Comparison of ENCODE assay signal across 16 cellular contexts in the genomic region with DNA sequence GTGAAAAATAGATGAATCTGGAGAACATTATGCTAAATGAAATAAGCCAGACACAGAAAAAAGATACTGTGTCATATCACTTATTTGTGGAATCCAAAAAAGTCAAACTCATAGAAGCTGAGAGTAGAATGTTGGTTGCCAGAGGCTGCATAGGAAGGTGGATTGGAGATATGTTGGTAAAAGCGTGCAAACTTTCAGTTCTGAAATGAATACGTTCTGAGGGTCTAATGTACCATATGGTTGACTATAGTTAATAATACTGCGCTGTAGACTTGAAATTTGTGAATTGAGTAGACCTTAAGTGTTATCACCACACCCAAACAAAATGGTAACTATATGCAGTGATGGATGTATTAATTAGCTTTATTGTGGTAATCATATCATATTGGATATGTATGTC.
"Had no signal": no experiment of that assay in that cellular context is flagged by ENCODE, and none has a peak within 500 bp of the region (broad histone marks: within the 10 kb centered on the region; RNA-seq: fewer than 3 reads in every experiment).

No MANE protein-coding gene starts in this region.

- H3K27me3 ChIP-seq: gastroesophageal sphincter, ovary, right lobe of liver, suprapubic skin had no signal

- H3K4me1 Mint-ChIP-seq: neural crest cell had no signal

- H3K27ac Mint-ChIP-seq: stimulated activated naive CD8-positive, alpha-beta T cell treated with anti-CD3 and anti-CD28 coated beads, Interleukin-15, Interleukin-2, amounts not matched to agents 100 ng/mL and 50 ng/mL, for 24 hours had no signal

- H3K4me3 ChIP-seq: gastroesophageal sphincter, lower lobe of right lung, ovary, right lobe of liver, suprapubic skin had no signal

- H3K9me3 Mint-ChIP-seq: stimulated activated naive CD8-positive, alpha-beta T cell treated with anti-CD3 and anti-CD28 coated beads, Interleukin-15, Interleukin-2, amounts not matched to agents 100 ng/mL and 50 ng/mL, for 24 hours had no signal

- H3K36me3 ChIP-seq: gastroesophageal sphincter, lower lobe of right lung, ovary, right lobe of liver, suprapubic skin had no signal

- H3K4me3 Mint-ChIP-seq: mesothelial cell of epicardium; neural crest cell; stimulated activated naive CD8-positive, alpha-beta T cell treated with anti-CD3 and anti-CD28 coated beads, Interleukin-15, Interleukin-2, amounts not matched to agents 100 ng/mL and 50 ng/mL, for 24 hours had no signal

- H3K4me1 ChIP-seq: gastroesophageal sphincter, lower lobe of right lung, right lobe of liver, suprapubic skin had no signal

- ATAC-seq: activated CD4-positive, CD25-positive, alpha-beta regulatory T cell treated with anti-CD3 and anti-CD28 coated beads, Interleukin-2, amount 50 U/mL, for 24 hours; gastroesophageal sphincter; left colon; lower lobe of right lung; right lobe of liver had no signal

- H3K27me3 Mint-ChIP-seq: stimulated activated naive CD8-positive, alpha-beta T cell treated with anti-CD3 and anti-CD28 coated beads, Interleukin-15, Interleukin-2, amounts not matched to agents 100 ng/mL and 50 ng/mL, for 24 hours had no signal

- H3K36me3 Mint-ChIP-seq: mesothelial cell of epicardium had no signal

- H3K27ac ChIP-seq: gastroesophageal sphincter, lower lobe of right lung, ovary, right lobe of liver, suprapubic skin had no signal

- DNase-seq: activated CD4-positive, alpha-beta T cell treated with anti-CD3 and anti-CD28 coated beads, Interleukin-2, amount 50 U/mL, for 1 hour; activated CD8-positive, alpha-beta memory T cell treated with anti-CD3 and anti-CD28 coated beads for 24 hours; activated naive CD4-positive, alpha-beta T cell; activated T-cell treated with anti-CD3 and anti-CD28 coated beads for 4 hours; aorta; left colon; lower lobe of right lung; ovary; right lobe of liver; trophoblast cell had no signal
